In the genomic region with DNA sequence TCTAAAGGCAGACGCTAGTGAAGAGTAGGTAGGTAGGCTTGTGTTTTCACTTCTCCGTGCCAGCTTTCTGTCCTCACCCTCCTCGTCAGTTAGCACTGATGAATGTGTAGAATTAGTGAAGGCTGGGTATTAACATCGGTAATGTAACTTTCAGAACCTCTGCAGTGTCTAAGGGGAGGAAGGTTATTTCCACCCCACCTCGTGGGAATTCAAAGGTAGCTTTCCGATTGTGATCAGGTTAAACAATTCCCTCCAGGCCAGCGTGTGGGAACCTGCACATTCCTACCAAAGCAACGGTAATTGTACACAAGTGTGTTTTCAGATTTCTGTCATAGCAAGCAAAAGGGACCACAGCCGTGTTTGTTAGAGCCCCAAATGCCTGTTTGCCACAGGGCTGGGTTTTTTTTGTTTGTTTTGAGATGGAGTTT, we compare ENCODE assay signal across 16 cellular contexts.
DNase-seq lines count a peak whose midpoint lies in the region; ATAC-seq and TF ChIP-seq lines count a peak whose summit lies in the region.
"Had no signal": no experiment of that assay in that cellular context is flagged by ENCODE, and none has a peak within 500 bp of the region (broad histone marks: within the 10 kb centered on the region; RNA-seq: fewer than 3 reads in every experiment).

No MANE protein-coding gene starts in this region.

- H3K4me3 ChIP-seq in iPS-18a (ENCODE audit: low read length): peak overlapping the region; percentile 33
- no peak overlapping the region for H3K4me3 ChIP-seq in lower leg skin (ENCODE audit: low read depth, poor library complexity, severe bottlenecking)
- H3K4me3 ChIP-seq: gastrocnemius medialis, left lung, pancreas, stomach had no signal

- no peak overlapping the region for H3K27ac Mint-ChIP-seq in stimulated activated naive B cell treated with anti-CD40 and anti-IgM and Interleukin-4, amounts not matched to agents 10 μg/mL and 1 μg/mL and 100 μg/mL, for 72 hours

- TF ChIP-seq CTCF in lower leg skin (IDR thresholded peaks at IDR 0.05): no peak

- 48 to 76% methylated on average over 9 of the region's 9 CpGs for WGBS in lower leg skin, 2 donors

- H3K27me3 ChIP-seq in iPS-18a (ENCODE audit: control insufficient read depth, insufficient read depth, low read length): no peaks in the 10 kb centered on the region
- H3K27me3 ChIP-seq: gastrocnemius medialis, left lung, pancreas, stomach had no signal

- intact Hi-C loops in lower leg skin (cut with DNase I; ENCODE audit: low total_unique reads): loop anchor here (10.0 kb wide), 1 partner anchor 1272 kb away; no protein-coding TSS in a partner anchor

- H3K4me1 ChIP-seq in iPS-18a (ENCODE audit: control insufficient read depth, low read depth, low read length): peaks cover 60% of the 10 kb centered on the region
- H3K4me1 ChIP-seq: pancreas had no signal

- no peak for TF ChIP-seq POLR2A in lower leg skin (IDR thresholded peaks at IDR 0.05)

- H3K36me3 Mint-ChIP-seq in stimulated activated naive B cell treated with anti-CD40 and anti-IgM and Interleukin-4, amounts not matched to agents 10 μg/mL and 1 μg/mL and 100 μg/mL, for 72 hours: peaks cover 8 to 11% of the 10 kb centered on the region in 2 donors

- no peak overlapping the region for H3K27ac ChIP-seq in iPS-18a (ENCODE audit: low read length)
- H3K27ac ChIP-seq: gastrocnemius medialis, left lung, pancreas, stomach had no signal

- no peaks in the 10 kb centered on the region for H3K9me3 ChIP-seq in iPS-18a (ENCODE audit: control insufficient read depth, low read depth, low read length)
- H3K9me3 ChIP-seq: gastrocnemius medialis, left lung, pancreas, stomach had no signal

- H3K4me1 Mint-ChIP-seq in stimulated activated naive B cell treated with anti-CD40 and anti-IgM and Interleukin-4, amounts not matched to agents 10 μg/mL and 1 μg/mL and 100 μg/mL, for 72 hours: peaks cover 2 to 8% of the 10 kb centered on the region in 2 donors

- H3K4me3 Mint-ChIP-seq in stimulated activated naive B cell treated with anti-CD40 and anti-IgM and Interleukin-4, amounts not matched to agents 10 μg/mL and 1 μg/mL and 100 μg/mL, for 72 hours: no peak overlapping the region

- no peak for DNase-seq in stimulated activated naive B cell treated with anti-CD40 and anti-IgM and Interleukin-4, amounts not matched to agents 10 μg/mL and 1 μg/mL and 100 μg/mL, for 72 hours
- no peak for DNase-seq in activated CD8-positive, alpha-beta memory T cell treated with anti-CD3 and anti-CD28 coated beads, Interleukin-2, amount 50 U/mL, for 4 hours
- no peak for DNase-seq in NCI-H2196 (lab: John Stamatoyannopoulos, UW; ENCODE audit: unreplicated experiment)
- no peak for DNase-seq in lower leg skin (ENCODE audit: low spot score in 2 of 2)
- DNase-seq: C1 segment of cervical spinal cord; gastrocnemius medialis; HCEC 1CT; left lung; NCI-H446; pancreas; stimulated activated CD4-positive, alpha-beta T cell treated with anti-CD3 and anti-CD28 coated beads, Interleukin-1b, Interleukin-23, amount 100 ng/mL, for 48 hours; stomach had no signal

- no peak overlapping the region for H3K9ac ChIP-seq in iPS-18a (ENCODE audit: low read length)

- no peaks in the 10 kb centered on the region for H3K27me3 Mint-ChIP-seq in stimulated activated naive B cell treated with anti-CD40 and anti-IgM and Interleukin-4, amounts not matched to agents 10 μg/mL and 1 μg/mL and 100 μg/mL, for 72 hours

- peaks cover 11% of the 10 kb centered on the region for H3K36me3 ChIP-seq in iPS-18a (ENCODE audit: control insufficient read depth, low read depth, low read length)
- H3K36me3 ChIP-seq: gastrocnemius medialis, left lung, pancreas, stomach had no signal

- H3K9me3 Mint-ChIP-seq in stimulated activated naive B cell treated with anti-CD40 and anti-IgM and Interleukin-4, amounts not matched to agents 10 μg/mL and 1 μg/mL and 100 μg/mL, for 72 hours: peaks cover 0 to 6% of the 10 kb centered on the region in 2 donors

- ATAC-seq in GM18499 (IDR thresholded peaks at IDR 0.05; ENCODE audit: insufficient read depth, unreplicated experiment): peak; percentile 54
- ATAC-seq in GM21381 (IDR thresholded peaks at IDR 0.05; ENCODE audit: unreplicated experiment): peak; percentile 53
- peak; percentile 51 for ATAC-seq in HG03196 (IDR thresholded peaks at IDR 0.05; ENCODE audit: unreplicated experiment)
- ATAC-seq in stimulated activated naive B cell treated with anti-CD40 and anti-IgM and Interleukin-4, amounts not matched to agents 10 μg/mL and 1 μg/mL and 100 μg/mL, for 72 hours (replicated peaks): no peak
- ATAC-seq: gastrocnemius medialis, left lung had no signal

Comparison
In these comparisons a context has a peak if more than half of its experiments do, and no peak if none do; other contexts are left out.
1. ATAC-seq: peak in GM18499 (single experiment), GM21381 (single experiment) and HG03196 (single experiment); none in stimulated activated naive B cell treated with anti-CD40 and anti-IgM and Interleukin-4, amounts not matched to agents 10 μg/mL and 1 μg/mL and 100 μg/mL, for 72 hours (0 of 2).